In the genomic region with DNA sequence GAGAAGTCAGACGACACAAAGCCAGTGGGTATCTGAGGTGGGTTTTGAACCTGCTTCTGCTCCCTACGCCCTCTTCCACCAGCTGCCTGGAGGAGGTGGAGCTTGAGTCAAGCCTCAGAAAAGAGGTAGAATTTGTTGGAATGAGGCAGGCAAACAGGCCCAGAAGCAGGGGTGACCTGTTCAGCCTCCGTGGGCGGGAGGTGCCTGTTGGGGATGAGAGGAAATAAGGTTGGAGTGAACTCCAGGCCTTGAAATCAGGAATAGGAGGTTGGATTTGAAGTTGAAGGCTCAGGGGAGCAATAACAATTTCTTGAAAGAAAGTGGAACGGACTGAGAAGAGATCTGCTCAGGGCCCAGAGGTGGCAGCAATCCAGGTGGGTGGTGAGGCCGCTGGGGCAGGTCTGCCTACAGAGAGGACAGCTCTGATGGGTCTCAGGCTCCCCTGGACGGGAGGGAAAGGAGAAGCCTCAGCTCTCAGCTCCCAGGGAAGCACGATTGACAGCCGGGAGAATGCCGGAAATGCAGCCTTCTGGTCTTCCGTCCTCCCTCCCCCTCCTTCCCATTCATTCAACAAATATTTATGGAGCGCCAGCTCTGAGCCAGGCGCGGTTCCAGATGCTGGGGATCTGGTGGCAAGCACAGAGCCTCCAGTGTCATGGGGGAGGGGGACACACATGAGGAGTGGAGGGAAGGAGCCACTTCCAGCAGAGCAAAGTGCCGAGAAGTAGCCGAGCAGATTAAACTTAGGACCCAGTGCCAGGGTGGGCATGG, we compare ENCODE assay signal across 1 cellular context.
A peak's percentile ranks its signal among the peaks of the same experiment; 100 is the strongest.
TF ChIP-seq lines count a peak whose summit lies in the region.

No MANE protein-coding gene starts in this region.

TF ChIP-seq in HepG2, 621 proteins besides CTCF, POLR2A, EP300 and RAD21 (continued from another document and continues in another):
- TF ChIP-seq, protein P1, sequence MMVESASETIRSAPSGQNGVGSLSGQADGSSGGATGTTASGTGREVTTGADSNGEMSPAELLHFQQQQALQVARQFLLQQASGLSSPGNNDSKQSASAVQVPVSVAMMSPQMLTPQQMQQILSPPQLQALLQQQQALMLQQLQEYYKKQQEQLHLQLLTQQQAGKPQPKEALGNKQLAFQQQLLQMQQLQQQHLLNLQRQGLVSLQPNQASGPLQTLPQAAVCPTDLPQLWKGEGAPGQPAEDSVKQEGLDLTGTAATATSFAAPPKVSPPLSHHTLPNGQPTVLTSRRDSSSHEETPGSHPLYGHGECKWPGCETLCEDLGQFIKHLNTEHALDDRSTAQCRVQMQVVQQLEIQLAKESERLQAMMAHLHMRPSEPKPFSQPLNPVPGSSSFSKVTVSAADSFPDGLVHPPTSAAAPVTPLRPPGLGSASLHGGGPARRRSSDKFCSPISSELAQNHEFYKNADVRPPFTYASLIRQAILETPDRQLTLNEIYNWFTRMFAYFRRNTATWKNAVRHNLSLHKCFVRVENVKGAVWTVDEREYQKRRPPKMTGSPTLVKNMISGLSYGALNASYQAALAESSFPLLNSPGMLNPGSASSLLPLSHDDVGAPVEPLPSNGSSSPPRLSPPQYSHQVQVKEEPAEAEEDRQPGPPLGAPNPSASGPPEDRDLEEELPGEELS (CRISPR knock-in tag; IDR thresholded peaks at IDR 0.05): peak; percentile 46
- TF ChIP-seq ZNF136 (CRISPR knock-in tag; IDR thresholded peaks at IDR 0.05; ENCODE audit: low read depth): 0 out of 2 replicates have a peak, but pooled peaks have one; percentile 56
- TF ChIP-seq TCF12 (IDR thresholded peaks at IDR 0.05): no peak
- TF ChIP-seq TCF12 (CRISPR knock-in tag; IDR thresholded peaks at IDR 0.05): no peak
- TF ChIP-seq ZNF18 (CRISPR knock-in tag; IDR thresholded peaks at IDR 0.05; ENCODE audit: insufficient replicate concordance): no peak
- TF ChIP-seq WIZ (CRISPR knock-in tag; IDR thresholded peaks at IDR 0.05): no peak
- TF ChIP-seq HMG20A (CRISPR knock-in tag; IDR thresholded peaks at IDR 0.05; ENCODE audit: borderline replicate concordance): no peak
- TF ChIP-seq, protein P2, sequence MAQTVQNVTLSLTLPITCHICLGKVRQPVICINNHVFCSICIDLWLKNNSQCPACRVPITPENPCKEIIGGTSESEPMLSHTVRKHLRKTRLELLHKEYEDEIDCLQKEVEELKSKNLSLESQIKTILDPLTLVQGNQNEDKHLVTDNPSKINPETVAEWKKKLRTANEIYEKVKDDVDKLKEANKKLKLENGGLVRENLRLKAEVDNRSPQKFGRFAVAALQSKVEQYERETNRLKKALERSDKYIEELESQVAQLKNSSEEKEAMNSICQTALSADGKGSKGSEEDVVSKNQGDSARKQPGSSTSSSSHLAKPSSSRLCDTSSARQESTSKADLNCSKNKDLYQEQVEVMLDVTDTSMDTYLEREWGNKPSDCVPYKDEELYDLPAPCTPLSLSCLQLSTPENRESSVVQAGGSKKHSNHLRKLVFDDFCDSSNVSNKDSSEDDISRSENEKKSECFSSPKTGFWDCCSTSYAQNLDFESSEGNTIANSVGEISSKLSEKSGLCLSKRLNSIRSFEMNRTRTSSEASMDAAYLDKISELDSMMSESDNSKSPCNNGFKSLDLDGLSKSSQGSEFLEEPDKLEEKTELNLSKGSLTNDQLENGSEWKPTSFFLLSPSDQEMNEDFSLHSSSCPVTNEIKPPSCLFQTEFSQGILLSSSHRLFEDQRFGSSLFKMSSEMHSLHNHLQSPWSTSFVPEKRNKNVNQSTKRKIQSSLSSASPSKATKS (CRISPR knock-in tag; IDR thresholded peaks at IDR 0.05): no peak
- TF ChIP-seq CBX5 (CRISPR knock-in tag; IDR thresholded peaks at IDR 0.05; ENCODE audit: borderline replicate concordance): 0 out of 2 replicates have a peak, but pooled peaks have one; percentile 41
- TF ChIP-seq ETV6 (CRISPR knock-in tag; conservative IDR thresholded peaks at IDR 0.05): no peak
- TF ChIP-seq KDM5A (IDR thresholded peaks at IDR 0.05; ENCODE audit: borderline replicate concordance, low read length): no peak
- TF ChIP-seq KAT8 (CRISPR knock-in tag; IDR thresholded peaks at IDR 0.05): peak; percentile 32; the same call in 1 of the 2 replicates
- TF ChIP-seq ZNF451 (CRISPR knock-in tag; IDR thresholded peaks at IDR 0.05): no peak
- TF ChIP-seq, protein P3, sequence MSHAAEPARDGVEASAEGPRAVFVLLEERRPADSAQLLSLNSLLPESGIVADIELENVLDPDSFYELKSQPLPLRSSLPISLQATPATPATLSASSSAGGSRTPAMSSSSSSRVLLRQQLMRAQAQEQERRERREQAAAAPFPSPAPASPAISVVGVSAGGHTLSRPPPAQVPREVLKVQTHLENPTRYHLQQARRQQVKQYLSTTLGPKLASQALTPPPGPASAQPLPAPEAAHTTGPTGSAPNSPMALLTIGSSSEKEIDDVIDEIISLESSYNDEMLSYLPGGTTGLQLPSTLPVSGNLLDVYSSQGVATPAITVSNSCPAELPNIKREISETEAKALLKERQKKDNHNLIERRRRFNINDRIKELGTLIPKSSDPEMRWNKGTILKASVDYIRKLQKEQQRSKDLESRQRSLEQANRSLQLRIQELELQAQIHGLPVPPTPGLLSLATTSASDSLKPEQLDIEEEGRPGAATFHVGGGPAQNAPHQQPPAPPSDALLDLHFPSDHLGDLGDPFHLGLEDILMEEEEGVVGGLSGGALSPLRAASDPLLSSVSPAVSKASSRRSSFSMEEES (CRISPR knock-in tag; IDR thresholded peaks at IDR 0.05): no peak
- no peak for TF ChIP-seq ZNF282 (IDR thresholded peaks at IDR 0.05; ENCODE audit: partially characterized antibody)
- 0 out of 2 replicates have a peak, but pooled peaks have one; percentile 13 for TF ChIP-seq ZBTB7B (CRISPR knock-in tag; IDR thresholded peaks at IDR 0.05)
- TF ChIP-seq POGK (CRISPR knock-in tag; conservative IDR thresholded peaks at IDR 0.05): 0 out of 2 replicates have a peak, but pooled peaks have one; percentile 6
- TF ChIP-seq MZF1 (CRISPR knock-in tag; IDR thresholded peaks at IDR 0.05; ENCODE audit: borderline replicate concordance): no peak
- TF ChIP-seq YEATS2 (CRISPR knock-in tag; IDR thresholded peaks at IDR 0.05; ENCODE audit: borderline replicate concordance): peak; percentile 39; the same call in 1 of the 2 replicates
- TF ChIP-seq, protein P4, sequence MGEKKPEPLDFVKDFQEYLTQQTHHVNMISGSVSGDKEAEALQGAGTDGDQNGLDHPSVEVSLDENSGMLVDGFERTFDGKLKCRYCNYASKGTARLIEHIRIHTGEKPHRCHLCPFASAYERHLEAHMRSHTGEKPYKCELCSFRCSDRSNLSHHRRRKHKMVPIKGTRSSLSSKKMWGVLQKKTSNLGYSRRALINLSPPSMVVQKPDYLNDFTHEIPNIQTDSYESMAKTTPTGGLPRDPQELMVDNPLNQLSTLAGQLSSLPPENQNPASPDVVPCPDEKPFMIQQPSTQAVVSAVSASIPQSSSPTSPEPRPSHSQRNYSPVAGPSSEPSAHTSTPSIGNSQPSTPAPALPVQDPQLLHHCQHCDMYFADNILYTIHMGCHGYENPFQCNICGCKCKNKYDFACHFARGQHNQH (CRISPR knock-in tag; IDR thresholded peaks at IDR 0.05): 0 out of 2 replicates have a peak, but pooled peaks have one; percentile 29
- TF ChIP-seq TAF1 (CRISPR knock-in tag; IDR thresholded peaks at IDR 0.05): no peak
- TF ChIP-seq CENPX (CRISPR knock-in tag; IDR thresholded peaks at IDR 0.05): no peak
- 0 out of 2 replicates have a peak, but pooled peaks have one; percentile 52 for TF ChIP-seq ZNF710 (CRISPR knock-in tag; IDR thresholded peaks at IDR 0.05; ENCODE audit: borderline replicate concordance)
- TF ChIP-seq RCOR2 (CRISPR knock-in tag; IDR thresholded peaks at IDR 0.05): peak; percentile 86; the same call in 1 of the 2 replicates
- peak; percentile 47; the same call in 1 of the 2 replicates for TF ChIP-seq PITX1 (CRISPR knock-in tag; IDR thresholded peaks at IDR 0.05)
- TF ChIP-seq ZFP91 (CRISPR knock-in tag; IDR thresholded peaks at IDR 0.05; ENCODE audit: borderline replicate concordance): no peak
- TF ChIP-seq ADNP (CRISPR knock-in tag; IDR thresholded peaks at IDR 0.05): no peak
- no peak for TF ChIP-seq ZNF589 (CRISPR knock-in tag; conservative IDR thresholded peaks at IDR 0.05)
- TF ChIP-seq ZSCAN30 (CRISPR knock-in tag; IDR thresholded peaks at IDR 0.05): no peak
- TF ChIP-seq ZNF10 (CRISPR knock-in tag; IDR thresholded peaks at IDR 0.05; ENCODE audit: borderline replicate concordance, low read depth): no peak
- TF ChIP-seq ARID4A (CRISPR knock-in tag; IDR thresholded peaks at IDR 0.05; ENCODE audit: borderline replicate concordance): peak; percentile 41; the same call in 1 of the 2 replicates
